8 cellular contexts compared by ENCODE assay signal in the genomic region with DNA sequence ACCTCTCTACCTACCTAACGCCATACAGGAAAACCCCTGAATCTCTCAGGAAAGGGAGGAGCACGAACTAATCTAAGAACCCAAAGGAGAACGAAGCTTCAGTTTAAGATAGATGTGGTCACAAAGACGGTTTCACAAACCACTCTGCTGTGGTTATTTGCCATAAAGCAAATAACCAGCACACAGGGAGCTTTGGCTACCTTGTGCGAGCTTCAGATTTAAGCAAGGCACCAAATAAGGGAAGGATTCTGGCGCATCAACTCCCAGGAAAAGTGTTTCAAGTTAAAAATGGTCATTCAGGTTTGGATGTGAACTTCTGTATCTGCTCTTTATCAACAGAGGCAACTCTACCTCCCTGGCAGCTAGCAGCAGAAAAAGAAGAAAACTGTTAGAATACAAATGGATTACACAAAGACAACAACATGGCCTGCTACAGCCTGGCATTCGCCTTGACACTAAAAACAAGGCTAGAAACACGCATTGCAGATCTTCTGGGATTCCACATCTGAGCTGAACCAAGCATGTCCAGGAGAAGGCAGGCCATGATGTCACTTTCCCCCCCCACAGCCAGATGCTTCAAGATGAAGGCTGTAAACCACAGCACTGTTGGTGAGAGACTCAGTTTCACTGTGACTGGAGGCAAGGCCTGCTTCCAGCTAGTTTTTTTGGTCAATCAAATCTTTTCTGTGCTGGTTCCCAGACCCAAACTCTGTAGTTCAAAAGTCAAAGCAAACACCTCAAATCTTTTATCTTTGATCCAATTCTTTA. TPM values are rescaled to one million over a fixed set of nuclear protein-coding genes. Genes with fewer than 3 reads are reported as not detected.
DNase-seq lines count a peak whose midpoint lies in the region; ATAC-seq and TF ChIP-seq lines count a peak whose summit lies in the region.

No MANE protein-coding gene starts in this region.

- no peak overlapping the region for H3K4me3 Mint-ChIP-seq in CD14-positive monocyte

- H3K36me3 Mint-ChIP-seq in CD14-positive monocyte = peaks cover 34 to 53% of the 10 kb centered on the region in 2 donors

- H3K27me3 ChIP-seq in muscle layer of colon (ENCODE audit: control insufficient read depth in 1 of 2, insufficient read depth in 2 of 2, low read length in 2 of 2) = no peaks in the 10 kb centered on the region

- no peak overlapping the region for H3K4me3 ChIP-seq in muscle layer of colon (ENCODE audit: low read depth in 1 of 2, low read length in 2 of 2)

- H3K9ac ChIP-seq in muscle layer of colon (ENCODE audit: low read length) = no peak overlapping the region

- peaks cover 3% of the 10 kb centered on the region for H3K4me1 Mint-ChIP-seq in CD14-positive monocyte

- no peaks in the 10 kb centered on the region for H3K36me3 ChIP-seq in muscle layer of colon (ENCODE audit: insufficient read depth, low read length)

- H3K9me3 Mint-ChIP-seq in CD14-positive monocyte = no peaks in the 10 kb centered on the region

- peak; percentile 41 for ATAC-seq in HG03442 (IDR thresholded peaks at IDR 0.05; ENCODE audit: unreplicated experiment)

- H3K27me3 Mint-ChIP-seq in CD14-positive monocyte (ENCODE audit: low read depth in 3 of 3) = no peaks in the 10 kb centered on the region

- no peak for TF ChIP-seq CTCF in CD14-positive monocyte (IDR thresholded peaks at IDR 0.05)

- H3K27ac Mint-ChIP-seq in CD14-positive monocyte = peak overlapping the region in 1 of 7 donors; percentile 18

- peak; percentile 50 for DNase-seq in GM19238 (ENCODE audit: insufficient read length, low spot score)
- DNase-seq in activated T-cell treated with anti-CD3 and anti-CD28 coated beads for 24 hours (ENCODE audit: low read depth) = peak; percentile 71
- no peak for DNase-seq in GF-D8 (lab: John Stamatoyannopoulos, UW)
- DNase-seq in NCI-H2029 (lab: John Stamatoyannopoulos, UW) = no peak
- no peak for DNase-seq in CD14-positive monocyte (ENCODE audit: low spot score)
- no peak for DNase-seq in mesenteric fat pad (ENCODE audit: low spot score)

- peaks cover 42% of the 10 kb centered on the region for H3K4me1 ChIP-seq in muscle layer of colon (ENCODE audit: insufficient read depth, low read length)

- peak overlapping the region; percentile 47 for H3K27ac ChIP-seq in muscle layer of colon (ENCODE audit: low read depth, low read length)

- no peaks in the 10 kb centered on the region for H3K9me3 ChIP-seq in muscle layer of colon (ENCODE audit: low read length)

- intact Hi-C loops in CD14-positive monocyte (cut with micrococcal nuclease) = no loop called here

RNA-seq across cellular contexts. Expression of a gene that starts 43.6 kb away (rescaled TPM):
- 1 to 10 TPM in 1 of 2 donors, under 1 TPM in 1; 0.67 to 1.1 TPM for polyA plus RNA-seq in CD14-positive monocyte
- 31.9 TPM for total RNA-seq in mesenteric fat pad

RNA-seq across cellular contexts. Expression of a gene that starts 43.8 kb away (rescaled TPM):
- polyA plus RNA-seq in CD14-positive monocyte = 1 to 10 TPM; 3.7 to 5.7 TPM
- total RNA-seq in mesenteric fat pad = 10.0 TPM

Comparison
In these comparisons a context has a peak if more than half of its experiments do, and no peak if none do; other contexts are left out.
1. DNase-seq: peak in GM19238 (single experiment) and activated T-cell treated with anti-CD3 and anti-CD28 coated beads for 24 hours (single experiment); none in GF-D8 (single experiment), NCI-H2029 (single experiment), CD14-positive monocyte (single experiment) and mesenteric fat pad (single experiment).